ENCODE assay signal across 7 cellular contexts in genomic region chr2:64943387-64944150, GRCh38. TPM values are rescaled to one million over a fixed set of nuclear protein-coding genes. Genes with fewer than 3 reads are reported as not detected.
A peak's percentile ranks its signal among the peaks of the same experiment; 100 is the strongest.
DNase-seq lines count a peak whose midpoint lies in the region; ATAC-seq, FAIRE-seq and TF ChIP-seq lines count a peak whose summit lies in the region.

No MANE protein-coding gene starts in this region.

- H2AFZ ChIP-seq in astrocyte (ENCODE audit: low read depth, low read length) (peak overlapping the region; percentile 9), keratinocyte (ENCODE audit: control insufficient read depth, low read length) (peak overlapping the region; percentile 22)

- no peak overlapping the region for H3K4me3 Mint-ChIP-seq in astrocyte (ENCODE audit: unreplicated experiment)

- H3K4me1 ChIP-seq in astrocyte (ENCODE audit: insufficient read depth, low read length) (peaks cover 5% of the 10 kb centered on the region), keratinocyte (ENCODE audit: control insufficient read depth, extremely low read depth, insufficient read depth, low read length) (peaks cover 40% of the 10 kb centered on the region), thoracic aorta (ENCODE audit: control insufficient read depth in 1 of 2, low read depth in 2 of 2) (peaks cover 6 to 22% of the 10 kb centered on the region in 2 donors)

- H3K4me1 Mint-ChIP-seq in astrocyte (ENCODE audit: low read depth, unreplicated experiment): peaks cover 7% of the 10 kb centered on the region

- H3K36me3 ChIP-seq in MG63 (no peaks in the 10 kb centered on the region), astrocyte (ENCODE audit: insufficient read depth, low read length) (no peaks in the 10 kb centered on the region), keratinocyte (ENCODE audit: control insufficient read depth in 2 of 2, extremely low read depth in 1 of 2, insufficient read depth in 2 of 2, low read length in 2 of 2) (no peaks in the 10 kb centered on the region), thoracic aorta (no peaks in the 10 kb centered on the region)

- H3K4me2 ChIP-seq in astrocyte (ENCODE audit: low read length) (no peak overlapping the region), keratinocyte (ENCODE audit: control insufficient read depth, extremely low read depth, insufficient read depth, low read depth, low read length) (peak overlapping the region; percentile 30)

- H3K27ac ChIP-seq in astrocyte (ENCODE audit: low read depth, low read length) (no peak overlapping the region), keratinocyte (ENCODE audit: control insufficient read depth, insufficient read depth, low read length) (peak overlapping the region; percentile 11), thoracic aorta (no peak overlapping the region)

- H3K36me3 Mint-ChIP-seq in astrocyte (ENCODE audit: low read depth, unreplicated experiment): no peaks in the 10 kb centered on the region

- peaks cover 2% of the 10 kb centered on the region for H3K9me3 Mint-ChIP-seq in astrocyte (ENCODE audit: unreplicated experiment)

- dilution Hi-C loops in keratinocyte (cut with MboI; ENCODE audit: extremely low pct_ligation_motif_present, low sequenced_read_pairs): no loop called here

- no peaks in the 10 kb centered on the region for H3K27me3 ChIP-seq in MG63
- peaks cover 7% of the 10 kb centered on the region for H3K27me3 ChIP-seq in astrocyte (ENCODE audit: insufficient read depth, low read length)
- H3K27me3 ChIP-seq in keratinocyte (ENCODE audit: control insufficient read depth, extremely low read depth, insufficient read depth, low read length): no peaks in the 10 kb centered on the region
- no peaks in the 10 kb centered on the region for H3K27me3 ChIP-seq in thoracic aorta (replicated peaks; ENCODE audit: insufficient read depth)

- H3K27ac Mint-ChIP-seq in astrocyte (ENCODE audit: unreplicated experiment): no peak overlapping the region

- peaks cover 28% of the 10 kb centered on the region for H3K27me3 Mint-ChIP-seq in astrocyte (ENCODE audit: low read depth, unreplicated experiment)

- DNase-seq in MG63 (peak; percentile 98), astrocyte (ENCODE audit: low read depth) (peak; percentile 50), keratinocyte (ENCODE audit: low read depth, low spot score) (no peak), thoracic aorta (ENCODE audit: low spot score) (peak; percentile 46)

- H4K20me1 ChIP-seq in astrocyte (ENCODE audit: insufficient read depth, low read length): no peaks in the 10 kb centered on the region
- no peaks in the 10 kb centered on the region for H4K20me1 ChIP-seq in keratinocyte (ENCODE audit: control insufficient read depth, extremely low read depth, insufficient read depth, low read length)

- H3K9me1 ChIP-seq in keratinocyte (ENCODE audit: control insufficient read depth, extremely low read depth, insufficient read depth, low read length): no peaks in the 10 kb centered on the region

- no peak for FAIRE-seq in astrocyte (lab: Jason Lieb, UNC)
- FAIRE-seq in keratinocyte (lab: Jason Lieb, UNC): peak; percentile 55

- H3K79me2 ChIP-seq in astrocyte (ENCODE audit: insufficient read depth, low read length) (no peaks in the 10 kb centered on the region), keratinocyte (ENCODE audit: control insufficient read depth, insufficient read depth, low read length) (no peaks in the 10 kb centered on the region)

- ATAC-seq in thoracic aorta (ENCODE audit: insufficient number of reproducible peaks, low FRiP score, low read depth) (peak; percentile 74), GM18858 (IDR thresholded peaks at IDR 0.05; ENCODE audit: unreplicated experiment) (no peak), GM21367 (IDR thresholded peaks at IDR 0.05; ENCODE audit: unreplicated experiment) (no peak)
- ATAC-seq in activated CD4-positive, CD25-positive, alpha-beta regulatory T cell treated with anti-CD3 and anti-CD28 coated beads, Interleukin-2, amount 50 U/mL, for 24 hours: no peak

- no peak for TF ChIP-seq CTCF in astrocyte (IDR thresholded peaks at IDR 0.05; ENCODE audit: insufficient read depth, low read depth, low read length)
- no peak for TF ChIP-seq CTCF in keratinocyte (optimal IDR thresholded peaks at IDR 0.05 in 1 of 3, IDR thresholded peaks at IDR 0.05 in 1 of 3, conservative IDR thresholded peaks at IDR 0.05 in 1 of 3; ENCODE audit: extremely low read depth in 1 of 3, insufficient read depth in 2 of 3, low read length in 3 of 3)
- TF ChIP-seq CTCF in thoracic aorta (IDR thresholded peaks at IDR 0.05): no peak

- H3K4me3 ChIP-seq in MG63 (no peak overlapping the region), astrocyte (ENCODE audit: insufficient read depth, low read depth, low read length) (no peak overlapping the region), keratinocyte (ENCODE audit: control insufficient read depth in 2 of 3, extremely low read depth in 1 of 3, insufficient read depth in 2 of 3, low read depth in 1 of 3, low read length in 3 of 3) (no peak overlapping the region), thoracic aorta (no peak overlapping the region)

- H3K9me3 ChIP-seq in MG63 (no peaks in the 10 kb centered on the region), astrocyte (ENCODE audit: insufficient read depth, low read depth, low read length) (no peaks in the 10 kb centered on the region), keratinocyte (ENCODE audit: control insufficient read depth, low read depth, low read length) (no peaks in the 10 kb centered on the region), thoracic aorta (no peaks in the 10 kb centered on the region)

- H3K9ac ChIP-seq in astrocyte (ENCODE audit: low read length): no peak overlapping the region
- no peak overlapping the region for H3K9ac ChIP-seq in keratinocyte (ENCODE audit: control insufficient read depth, extremely low read depth, insufficient read depth, low read length)

RNA-seq across cellular contexts. Expression of gene SLC1A4, which starts 45.6 kb away (rescaled TPM):
- 18.6 and 21.1 TPM in 2 replicates for total RNA-seq in MG63 (2014; rRNA removed; shearing (Covaris generic); ENCODE audit: low replicate concordance)
- total RNA-seq in astrocyte (45.9 and 48.9 TPM in 2 replicates), thoracic aorta (10 to 100 TPM; 24.2 to 33.8 TPM)
- 6.3 to 9.2 TPM (median 8.2 TPM) in 3 replicates for polyA plus RNA-seq in keratinocyte
- 8.0 TPM for polyA plus RNA-seq in keratinocyte (2011; ENCODE audit: low read depth)
- polyA plus RNA-seq in keratinocyte (2011; cell fraction: cytosol; rRNA removed): 6.0 and 7.4 TPM in 2 replicates
- polyA plus RNA-seq in keratinocyte (2011; cell fraction: nucleus; rRNA removed): 16.6 and 17.1 TPM in 2 replicates
- polyA plus RNA-seq in keratinocyte (2012; ENCODE audit: low replicate concordance): 8.3 and 9.0 TPM in 2 replicates
- polyA minus RNA-seq in keratinocyte: 14.6 to 32.8 TPM (median 16.0 TPM) in 3 replicates
- polyA minus RNA-seq in keratinocyte (2011; cell fraction: cytosol; rRNA and poly(A)+ RNA removed): 16.1 TPM
- polyA minus RNA-seq in keratinocyte (2011; cell fraction: nucleus; rRNA and poly(A)+ RNA removed): 15.9 and 19.9 TPM in 2 replicates
